In the genomic region with DNA sequence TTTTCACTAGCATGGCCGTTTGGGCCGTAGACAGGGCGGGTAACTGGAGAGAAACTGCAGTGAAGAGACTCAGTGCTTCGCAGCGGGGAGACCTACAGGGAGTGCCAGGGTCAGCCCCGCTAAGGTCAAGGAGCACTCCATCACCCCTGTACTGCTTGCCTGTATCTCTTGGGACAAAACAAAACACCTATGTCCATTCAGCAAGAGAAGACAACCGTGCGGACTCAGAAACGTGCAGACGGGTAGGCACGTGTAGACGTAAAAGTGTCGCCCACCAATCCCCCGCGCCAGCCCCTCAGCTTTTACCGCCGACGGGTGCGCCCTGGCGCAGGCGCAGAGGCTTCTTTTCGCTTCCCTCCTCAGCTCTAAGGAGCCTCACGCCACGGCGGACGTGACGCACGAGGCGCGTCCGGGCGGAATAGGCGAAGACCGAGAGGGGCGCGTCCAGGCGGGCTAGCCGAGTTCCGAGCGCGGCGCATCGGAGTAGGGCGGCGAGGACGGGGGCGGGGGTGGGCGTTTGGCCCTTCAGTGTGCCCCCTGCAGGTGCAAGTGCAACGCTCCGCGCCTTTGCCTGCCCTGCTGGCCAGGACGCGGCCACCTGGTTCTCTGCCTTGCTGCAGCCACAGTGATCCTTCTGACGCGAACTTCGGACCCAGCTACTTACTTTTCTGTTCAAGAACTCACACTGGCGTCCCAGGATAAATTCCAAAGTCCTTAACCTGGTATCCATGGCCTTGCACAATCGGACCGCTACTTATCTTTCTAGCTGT, we compare ENCODE assay signal across 8 cellular contexts. TPM values are rescaled to one million over a fixed set of nuclear protein-coding genes. Genes with fewer than 3 reads are reported as not detected.
DNase-seq lines count a peak whose midpoint lies in the region; ATAC-seq and TF ChIP-seq lines count a peak whose summit lies in the region.

No MANE protein-coding gene starts in this region.

- no peaks in the 10 kb centered on the region for H3K27me3 Mint-ChIP-seq in CD4-positive, alpha-beta T cell
- no peaks in the 10 kb centered on the region for H3K27me3 Mint-ChIP-seq in dendritic cell treated with granulocyte-macrophage colony-stimulating factor and Interleukin-4, amounts not matched to agents 40 ng/mL and 50 ng/mL, for 4 days

- H3K4me1 ChIP-seq in liver (ENCODE audit: control insufficient read depth in 4 of 4, insufficient read depth in 4 of 4, low read length in 3 of 4): peaks cover 0 to 26% (median 16%) of the 10 kb centered on the region in 4 donors

- peak; percentile 89 to 96 (median 94) for DNase-seq in CD4-positive, alpha-beta T cell
- DNase-seq in NCI-H69 (lab: John Stamatoyannopoulos, UW): peak; percentile 96
- peak; percentile 84 to 90 for DNase-seq in activated CD4-positive, alpha-beta T cell treated with anti-CD3 and anti-CD28 coated beads, Interleukin-2, amount 50 U/mL, for 24 hours (ENCODE audit: low read depth in 1 of 2, low spot score in 1 of 2)
- DNase-seq in stimulated activated CD4-positive, alpha-beta T cell treated with anti-CD3 and anti-CD28 coated beads, Interleukin-4, amount 100 ng/mL, for 1 hour: peak; percentile 95

- H3K27ac ChIP-seq in CD4-positive, alpha-beta T cell (ENCODE audit: low read depth, low read length): peak overlapping the region; percentile 88
- H3K27ac ChIP-seq in liver (ENCODE audit: low read depth in 1 of 2, low read length in 2 of 2): peak overlapping the region; percentile 87 to 93

- WGBS in liver: under 1% methylated on average over 59 of the region's 59 CpGs

- POLR2A ChIA-PET in CD4-positive, alpha-beta T cell (lab: Charles Lee): interaction anchor here (0.5 to 7.0 kb wide), 25 partner anchors 9 to 1199 kb away, joined by 3 to 99 read pairs (median 5); partner anchors contain the start of genes DHX57, MORN2, RMDN2 and SRSF7

- H3K9ac ChIP-seq in liver (ENCODE audit: low read depth in 1 of 2, low read length in 2 of 2): peak overlapping the region; percentile 31 to 87

- H3K36me3 Mint-ChIP-seq in CD4-positive, alpha-beta T cell (ENCODE audit: low read depth): peaks cover 29% of the 10 kb centered on the region
- peaks cover 12% of the 10 kb centered on the region for H3K36me3 Mint-ChIP-seq in dendritic cell treated with granulocyte-macrophage colony-stimulating factor and Interleukin-4, amounts not matched to agents 40 ng/mL and 50 ng/mL, for 4 days (ENCODE audit: low read depth)

- peak; percentile 74 for ATAC-seq in CD4-positive, alpha-beta T cell (ENCODE audit: poor library complexity)
- ATAC-seq in GM19395 (IDR thresholded peaks at IDR 0.05; ENCODE audit: unreplicated experiment): peak; percentile 66
- ATAC-seq in HG03558 (IDR thresholded peaks at IDR 0.05; ENCODE audit: extremely low read depth, unreplicated experiment): peak; percentile 37

- no peaks in the 10 kb centered on the region for H3K9me3 Mint-ChIP-seq in CD4-positive, alpha-beta T cell
- H3K9me3 Mint-ChIP-seq in dendritic cell treated with granulocyte-macrophage colony-stimulating factor and Interleukin-4, amounts not matched to agents 40 ng/mL and 50 ng/mL, for 4 days: no peaks in the 10 kb centered on the region

- H3K4me3 ChIP-seq in liver (ENCODE audit: low read depth in 1 of 3, low read length in 3 of 3): peak overlapping the region; percentile 72 to 97 (median 90)

- H3K36me3 ChIP-seq in liver (ENCODE audit: control insufficient read depth in 4 of 4, insufficient read depth in 3 of 4, low read depth in 1 of 4, low read length in 3 of 4): no peaks in the 10 kb centered on the region

- H3K4me3 Mint-ChIP-seq in CD4-positive, alpha-beta T cell: peak overlapping the region; percentile 96
- H3K4me3 Mint-ChIP-seq in dendritic cell treated with granulocyte-macrophage colony-stimulating factor and Interleukin-4, amounts not matched to agents 40 ng/mL and 50 ng/mL, for 4 days: peak overlapping the region; percentile 81

- H3K27me3 ChIP-seq in CD4-positive, alpha-beta T cell (ENCODE audit: control insufficient read depth, insufficient read depth, low read length): no peaks in the 10 kb centered on the region
- no peaks in the 10 kb centered on the region for H3K27me3 ChIP-seq in liver (ENCODE audit: control insufficient read depth in 4 of 4, insufficient read depth in 4 of 4, low read length in 3 of 4)

- H3K4me1 Mint-ChIP-seq in CD4-positive, alpha-beta T cell (ENCODE audit: low read depth): peaks cover 63% of the 10 kb centered on the region
- peaks cover 62% of the 10 kb centered on the region for H3K4me1 Mint-ChIP-seq in dendritic cell treated with granulocyte-macrophage colony-stimulating factor and Interleukin-4, amounts not matched to agents 40 ng/mL and 50 ng/mL, for 4 days (ENCODE audit: low read depth)

- peak; percentile 67 for TF ChIP-seq CTCF in CD4-positive, alpha-beta T cell (IDR thresholded peaks at IDR 0.05)
- peak; percentile 38 for TF ChIP-seq CTCF in liver (IDR thresholded peaks at IDR 0.05; ENCODE audit: low read depth, low read length, missing input control)

- TF ChIP-seq RAD21 in liver (IDR thresholded peaks at IDR 0.05): peak; percentile 29 to 45

- intact Hi-C loops in CD4-positive, alpha-beta T cell (cut with DNase I, micrococcal nuclease): loop anchor here (1.0 to 10.0 kb wide), 5 partner anchors 93 to 739 kb away; partner anchors contain the start of genes GEMIN6 (in 1 of the 2) and MAP4K3 (in 1 of the 2)
- intact Hi-C loops in dendritic cell treated with granulocyte-macrophage colony-stimulating factor and Interleukin-4, amounts not matched to agents 40 ng/mL and 50 ng/mL, for 4 days (cut with micrococcal nuclease): no loop called here

- CTCF ChIA-PET in CD4-positive, alpha-beta T cell (lab: Charles Lee): interaction anchor here (0.6 to 2.0 kb wide), 9 partner anchors 9 to 105 kb away, joined by 3 to 15 read pairs (median 3); no protein-coding TSS in a partner anchor

- no peaks in the 10 kb centered on the region for H3K9me3 ChIP-seq in CD4-positive, alpha-beta T cell (ENCODE audit: control insufficient read depth, low read length)
- no peaks in the 10 kb centered on the region for H3K9me3 ChIP-seq in liver (ENCODE audit: control insufficient read depth in 4 of 4, low read length in 3 of 4)

- peak overlapping the region; percentile 99 for H3K27ac Mint-ChIP-seq in CD4-positive, alpha-beta T cell
- peak overlapping the region; percentile 91 for H3K27ac Mint-ChIP-seq in dendritic cell treated with granulocyte-macrophage colony-stimulating factor and Interleukin-4, amounts not matched to agents 40 ng/mL and 50 ng/mL, for 4 days

TF ChIP-seq in liver, 16 proteins besides CTCF, POLR2A, EP300 and RAD21 (continues in another document):
- TF ChIP-seq ATF3 (IDR thresholded peaks at IDR 0.05): no peak
- peak; percentile 42 for TF ChIP-seq SP1 (IDR thresholded peaks at IDR 0.05)
- TF ChIP-seq GABPA (IDR thresholded peaks at IDR 0.05 in 1 of 2, conservative IDR thresholded peaks at IDR 0.05 in 1 of 2): peak; percentile 55 to 89
- no peak for TF ChIP-seq FOXA2 (IDR thresholded peaks at IDR 0.05)
- peak in 1 of 2 donors; percentile 11 for TF ChIP-seq RXRA (IDR thresholded peaks at IDR 0.05)
- no peak for TF ChIP-seq TAF1 (conservative IDR thresholded peaks at IDR 0.05)
- peak; percentile 58 for TF ChIP-seq REST (IDR thresholded peaks at IDR 0.05)
- peak; percentile 32 to 57 for TF ChIP-seq JUND (IDR thresholded peaks at IDR 0.05)
- peak; percentile 13 for TF ChIP-seq NR2F2 (IDR thresholded peaks at IDR 0.05)
- TF ChIP-seq FOXA1 (IDR thresholded peaks at IDR 0.05): no peak
- no peak for TF ChIP-seq ZBTB33 (IDR thresholded peaks at IDR 0.05)

RNA-seq across cellular contexts. Expression of gene SOS1, which starts 3.3 kb away (rescaled TPM):
- total RNA-seq in CD4-positive, alpha-beta T cell: 10 to 100 TPM; 16.4 to 16.9 TPM
- 10 to 100 TPM in 1 of 2 donors, 1 to 10 TPM in 1; 9.3 to 16.4 TPM for total RNA-seq in liver
- polyA plus RNA-seq in liver: 1 to 10 TPM; 4.2 to 5.2 TPM

Comparison
In these comparisons a context has a peak if more than half of its experiments do, and no peak if none do; other contexts are left out.
1. Peak in every context shown above with its lines: DNase-seq, ATAC-seq, H3K4me3 ChIP-seq and H3K27ac ChIP-seq.